19 cellular contexts compared by ENCODE assay signal in genomic region chr7:93757421-93757820, GRCh38.
DNase-seq lines count a peak whose midpoint lies in the region; FAIRE-seq and TF ChIP-seq lines count a peak whose summit lies in the region.
"Had no signal": no experiment of that assay in that cellular context is flagged by ENCODE, and none has a peak within 500 bp of the region (broad histone marks: within the 10 kb centered on the region; RNA-seq: fewer than 3 reads in every experiment).

No MANE protein-coding gene starts in this region.

- H3K4me3 Mint-ChIP-seq in type B pancreatic cell: no peak overlapping the region
- H3K4me3 Mint-ChIP-seq in activated CD4-positive, alpha-beta memory T cell treated with anti-CD3 and anti-CD28 coated beads, Interleukin-2, amount 10 ng/mL, durations not matched to agents 7 days and 5 days: no peak overlapping the region
- H3K4me3 Mint-ChIP-seq: B cell; CD4-positive, alpha-beta memory T cell; GM23338; HFFc6 had no signal

- H3K4me3 ChIP-seq in fibroblast of mammary gland (ENCODE audit: control insufficient read depth, low read depth, low read length) (no peak overlapping the region), skeletal muscle cell (ENCODE audit: low read depth, low read length) (no peak overlapping the region)
- H3K4me3 ChIP-seq: GM23338 had no signal

- POLR2A ChIA-PET in activated CD4-positive, alpha-beta memory T cell treated with anti-CD3 and anti-CD28 coated beads, Interleukin-2, amount 10 ng/mL, durations not matched to agents 7 days and 5 days (lab: Charles Lee): no interaction called here

- CTCF ChIA-PET in activated CD4-positive, alpha-beta memory T cell treated with anti-CD3 and anti-CD28 coated beads, Interleukin-2, amount 10 ng/mL, durations not matched to agents 7 days and 5 days (lab: Charles Lee): no interaction called here

- no peak for TF ChIP-seq POLR2A in H54 (IDR thresholded peaks at IDR 0.05; ENCODE audit: low read depth, low read length)

- FAIRE-seq in H54 (lab: Jason Lieb, UNC): no peak
- FAIRE-seq: D721Med had no signal

- no peaks in the 10 kb centered on the region for H3K36me3 Mint-ChIP-seq in type B pancreatic cell
- no peaks in the 10 kb centered on the region for H3K36me3 Mint-ChIP-seq in activated CD4-positive, alpha-beta memory T cell treated with anti-CD3 and anti-CD28 coated beads, Interleukin-2, amount 10 ng/mL, durations not matched to agents 7 days and 5 days (ENCODE audit: low read depth)
- H3K36me3 Mint-ChIP-seq: CD4-positive, alpha-beta memory T cell had no signal

- peaks cover 3% of the 10 kb centered on the region for H3K27me3 Mint-ChIP-seq in type B pancreatic cell
- H3K27me3 Mint-ChIP-seq in activated CD4-positive, alpha-beta memory T cell treated with anti-CD3 and anti-CD28 coated beads, Interleukin-2, amount 10 ng/mL, durations not matched to agents 7 days and 5 days: no peaks in the 10 kb centered on the region
- H3K27me3 Mint-ChIP-seq: CD4-positive, alpha-beta memory T cell had no signal

- no peaks in the 10 kb centered on the region for H3K4me1 Mint-ChIP-seq in type B pancreatic cell (ENCODE audit: unreplicated experiment)
- no peaks in the 10 kb centered on the region for H3K4me1 Mint-ChIP-seq in activated CD4-positive, alpha-beta memory T cell treated with anti-CD3 and anti-CD28 coated beads, Interleukin-2, amount 10 ng/mL, durations not matched to agents 7 days and 5 days
- H3K4me1 Mint-ChIP-seq: B cell; CD4-positive, alpha-beta memory T cell had no signal

- no peak overlapping the region for H3K27ac Mint-ChIP-seq in type B pancreatic cell
- no peak overlapping the region for H3K27ac Mint-ChIP-seq in activated CD4-positive, alpha-beta memory T cell treated with anti-CD3 and anti-CD28 coated beads, Interleukin-2, amount 10 ng/mL, durations not matched to agents 7 days and 5 days
- H3K27ac Mint-ChIP-seq: B cell; CD4-positive, alpha-beta memory T cell; HFFc6 had no signal

- DNase-seq in HT1080 (ENCODE audit: low read depth) (peak; percentile 11), astrocyte of the hippocampus (ENCODE audit: low read depth, low spot score) (peak; percentile 3), fibroblast of mammary gland (ENCODE audit: low read depth) (peak; percentile 52), skeletal muscle cell (ENCODE audit: low read depth) (peak; percentile 2), type B pancreatic cell (ENCODE audit: extremely low spot score, unreplicated experiment) (no peak), H54 (ENCODE audit: insufficient read length, low spot score) (no peak)
- DNase-seq in activated CD4-positive, alpha-beta memory T cell treated with anti-CD3 and anti-CD28 coated beads, Interleukin-2, amount 10 ng/mL, durations not matched to agents 7 days and 5 days: no peak
- DNase-seq: CD4-positive, alpha-beta memory T cell; DMS79 treated with DMSO at 0.1 percent for 48 hours; GF-D8; HFFc6; NCI-H1105 treated with DMSO at 0.1 percent for 48 hours; NCI-H2029; NCI-H510A; NCI-H82; SIG-M5 had no signal

- TF ChIP-seq CTCF in fibroblast of mammary gland (conservative IDR thresholded peaks at IDR 0.05; ENCODE audit: control insufficient read depth, insufficient read depth, low read depth, low read length) (no peak), type B pancreatic cell (conservative IDR thresholded peaks at IDR 0.05) (no peak)

- H3K9me3 Mint-ChIP-seq in type B pancreatic cell: no peaks in the 10 kb centered on the region
- H3K9me3 Mint-ChIP-seq in activated CD4-positive, alpha-beta memory T cell treated with anti-CD3 and anti-CD28 coated beads, Interleukin-2, amount 10 ng/mL, durations not matched to agents 7 days and 5 days: no peaks in the 10 kb centered on the region
- H3K9me3 Mint-ChIP-seq: GM23338, HFFc6 had no signal

Comparison
In these comparisons a context has a peak if more than half of its experiments do, and no peak if none do; other contexts are left out.
1. DNase-seq: peak in HT1080 (single experiment), astrocyte of the hippocampus (single experiment), fibroblast of mammary gland (single experiment) and skeletal muscle cell (single experiment); none in type B pancreatic cell (single experiment), H54 (single experiment) and activated CD4-positive, alpha-beta memory T cell treated with anti-CD3 and anti-CD28 coated beads, Interleukin-2, amount 10 ng/mL, durations not matched to agents 7 days and 5 days (single experiment).